17 cellular contexts compared by ENCODE assay signal in the genomic region with DNA sequence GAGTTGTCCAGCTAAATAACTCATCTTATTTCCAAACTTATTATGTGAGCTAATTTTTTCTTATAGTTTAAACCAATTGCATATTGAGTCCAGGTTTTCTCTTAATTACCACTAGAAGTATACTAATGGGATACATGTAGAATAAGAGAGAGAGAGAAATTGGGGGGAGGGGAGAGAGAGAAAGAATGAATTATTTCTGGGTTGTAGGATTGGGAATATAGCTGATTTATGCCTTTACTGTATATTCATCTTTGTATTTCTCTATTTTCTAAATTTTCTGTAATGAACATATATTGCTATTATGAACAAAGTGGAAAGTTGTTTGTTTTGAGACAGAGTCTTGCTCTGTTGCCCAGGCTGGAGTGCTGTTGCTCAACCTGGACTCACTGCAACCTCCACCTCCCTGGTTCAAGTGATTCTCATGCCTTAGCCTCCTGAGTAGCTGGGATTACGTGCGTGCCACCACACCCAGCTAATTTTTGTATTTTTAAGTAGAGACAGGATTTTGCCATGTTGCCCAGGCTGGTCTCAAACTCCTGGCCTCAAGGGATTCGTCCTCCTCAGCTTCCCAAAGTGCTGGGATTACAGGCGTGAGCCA. TPM values are rescaled to one million over a fixed set of nuclear protein-coding genes. Genes with fewer than 3 reads are reported as not detected.
A peak's percentile ranks its signal among the peaks of the same experiment; 100 is the strongest.
DNase-seq lines count a peak whose midpoint lies in the region; ATAC-seq, FAIRE-seq and TF ChIP-seq lines count a peak whose summit lies in the region.
"Had no signal": no experiment of that assay in that cellular context is flagged by ENCODE, and none has a peak within 500 bp of the region (broad histone marks: within the 10 kb centered on the region; RNA-seq: fewer than 3 reads in every experiment).

No MANE protein-coding gene starts in this region.

- DNase-seq in adipocyte (ENCODE audit: low read depth) (no peak), HepG2 (ENCODE audit: low spot score) (no peak), smooth muscle cell (lab: John Stamatoyannopoulos, UW; ENCODE audit: unreplicated experiment) (no peak), sigmoid colon (no peak)
- no peak for DNase-seq in activated CD4-positive, alpha-beta T cell treated with anti-CD3 and anti-CD28 coated beads, Interleukin-2, amount 50 U/mL, for 4 hours
- DNase-seq: activated CD4-positive, alpha-beta T cell treated with anti-CD3 and anti-CD28 coated beads for 4 hours; activated effector memory CD4-positive, alpha-beta T cell treated with anti-CD3 and anti-CD28 coated beads, Interleukin-2, amount 50 U/mL, for 16 hours; COR-L47; H9; left colon; NCI-H1417 treated with DMSO at 0.1 percent for 48 hours; stimulated activated naive CD8-positive, alpha-beta T cell treated with anti-CD3 and anti-CD28 coated beads, Interleukin-15, amount 100 ng/mL, for 72 hours had no signal

- H3K9ac ChIP-seq in HUES6 (ENCODE audit: low read length) (no peak overlapping the region), adipocyte (ENCODE audit: low read length) (peak overlapping the region; percentile 86), HepG2 (ENCODE audit: insufficient read depth, low read depth, low read length) (no peak overlapping the region), smooth muscle cell (ENCODE audit: low read depth) (peak overlapping the region; percentile 41)

- no peak for TF ChIP-seq EP300 in HepG2 (IDR thresholded peaks at IDR 0.05; ENCODE audit: low read depth in 2 of 2, low read length in 2 of 2)
- TF ChIP-seq EP300 in HepG2 (CRISPR knock-in tag; IDR thresholded peaks at IDR 0.05; ENCODE audit: borderline replicate concordance): no peak
- TF ChIP-seq EP300 in sigmoid colon (IDR thresholded peaks at IDR 0.05): no peak

- no peaks in the 10 kb centered on the region for H3K9me3 ChIP-seq in HUES6 (ENCODE audit: control insufficient read depth, insufficient read depth, low read depth, low read length)
- H3K9me3 ChIP-seq in adipocyte (ENCODE audit: control insufficient read depth, low read length): no peaks in the 10 kb centered on the region
- H3K9me3 ChIP-seq in HepG2 (ENCODE audit: low read length): no peaks in the 10 kb centered on the region
- H3K9me3 ChIP-seq in smooth muscle cell (replicated peaks; ENCODE audit: low read depth): no peaks in the 10 kb centered on the region
- H3K9me3 ChIP-seq in sigmoid colon: no peaks in the 10 kb centered on the region
- H3K9me3 ChIP-seq: right atrium auricular region had no signal

- no peaks in the 10 kb centered on the region for H3K27me3 ChIP-seq in HUES6 (ENCODE audit: control insufficient read depth, insufficient read depth, low read length)
- H3K27me3 ChIP-seq in adipocyte (replicated peaks; ENCODE audit: control insufficient read depth, insufficient read depth, low read length): no peaks in the 10 kb centered on the region
- no peaks in the 10 kb centered on the region; a peak in 1 of 5 replicates for H3K27me3 ChIP-seq in HepG2 (ENCODE audit: control insufficient read depth in 1 of 2, insufficient read depth in 2 of 2, low read length in 2 of 2)
- H3K27me3 ChIP-seq in smooth muscle cell (ENCODE audit: low read depth): no peaks in the 10 kb centered on the region
- no peaks in the 10 kb centered on the region for H3K27me3 ChIP-seq in sigmoid colon
- H3K27me3 ChIP-seq: right atrium auricular region had no signal

- BruUV-seq in HepG2 (replicated peaks; lab: Mats Ljungman, UMichigan): no TSS peak

- no peak for FAIRE-seq in HepG2 (lab: Jason Lieb, UNC)
- FAIRE-seq: frontal cortex, GM19239 had no signal

- WGBS in HepG2 (ENCODE audit: low lambda C conversion rate): 81% methylated on average over 4 of the region's 4 CpGs
- 86% methylated on average over 4 of the region's 4 CpGs for WGBS in smooth muscle cell (ENCODE audit: low lambda C conversion rate)
- 95 to 97% methylated on average over 4 of the region's 4 CpGs for WGBS in sigmoid colon, 2 donors

- H3K27ac ChIP-seq in HUES6 (ENCODE audit: low read depth, low read length) (peak overlapping the region; percentile 56; the same call in 1 of the 2 replicates), HepG2 (ENCODE audit: extremely low read length, insufficient read depth, low read length) (peak overlapping the region; percentile 71), smooth muscle cell (ENCODE audit: low read depth) (peak overlapping the region; percentile 100), sigmoid colon (peak overlapping the region in 2 of 4 donors; percentile 91 to 96)

- TF ChIP-seq POLR2A in HepG2 (IDR thresholded peaks at IDR 0.05; ENCODE audit: insufficient read depth in 1 of 2, low read depth in 2 of 2, low read length in 2 of 2) (no peak), sigmoid colon (IDR thresholded peaks at IDR 0.05) (no peak)

- H3K4me3 ChIP-seq in HUES6 (ENCODE audit: low read depth, low read length) (no peak overlapping the region; the same call in 1 of the 2 replicates), adipocyte (ENCODE audit: low read length) (peak overlapping the region; percentile 50), HepG2 (replicated peaks in 1 of 3; ENCODE audit: insufficient read depth in 1 of 3, low read depth in 2 of 3, low read length in 3 of 3) (peak overlapping the region in 1 of 3 experiments; percentile 45; a peak in 1 of 6 replicates), smooth muscle cell (no peak overlapping the region), sigmoid colon (no peak overlapping the region)
- H3K4me3 ChIP-seq: right atrium auricular region had no signal

- no peaks in the 10 kb centered on the region for H3K79me2 ChIP-seq in HepG2 (ENCODE audit: insufficient read depth, low read length)
- H3K79me2 ChIP-seq in smooth muscle cell (ENCODE audit: low read depth): no peaks in the 10 kb centered on the region

- H3K36me3 ChIP-seq in HUES6 (ENCODE audit: control insufficient read depth, insufficient read depth, low read length): no peaks in the 10 kb centered on the region
- no peaks in the 10 kb centered on the region for H3K36me3 ChIP-seq in adipocyte (ENCODE audit: control insufficient read depth, insufficient read depth, low read length, severe bottlenecking)
- H3K36me3 ChIP-seq in HepG2 (replicated peaks in 1 of 2; ENCODE audit: control insufficient read depth in 1 of 2, insufficient read depth in 2 of 2, low read length in 2 of 2): no peaks in the 10 kb centered on the region
- no peaks in the 10 kb centered on the region for H3K36me3 ChIP-seq in smooth muscle cell (ENCODE audit: low read depth)
- H3K36me3 ChIP-seq in sigmoid colon: no peaks in the 10 kb centered on the region
- H3K36me3 ChIP-seq: right atrium auricular region had no signal

- H3F3A ChIP-seq in smooth muscle cell (ENCODE audit: low read depth): peaks cover 38% of the 10 kb centered on the region

- POLR2A ChIA-PET in HepG2 (lab: Yijun Ruan, JAX): interaction anchor here (2.9 to 4.8 kb wide), 2 partner anchors 12 to 25 kb away, joined by 9 to 47 read pairs; no protein-coding TSS in a partner anchor

- H3K4me2 ChIP-seq in HepG2 (ENCODE audit: low read depth, low read length) (peak overlapping the region; percentile 98), smooth muscle cell (peak overlapping the region; percentile 28)

- intact Hi-C loops in HepG2 (cut with micrococcal nuclease; ENCODE audit: unreplicated experiment): loop anchor here (5.0 kb wide), 1 partner anchor 42 kb away; no protein-coding TSS in a partner anchor
- intact Hi-C loops in sigmoid colon (cut with DNase I): no loop called here

- TF ChIP-seq RAD21 in HepG2 (CRISPR knock-in tag; IDR thresholded peaks at IDR 0.05): no peak

- in situ Hi-C loops in HepG2 (cut with HindIII; ENCODE audit: extremely low pct_ligation_motif_present, low pct_unique_long_range_greater_than_20kb): no loop called here

- CTCF ChIA-PET in HepG2 (lab: Yijun Ruan, JAX; ENCODE audit: low intra/inter-chr PET ratio, low total read pairs): no interaction called here

- TF ChIP-seq CTCF in HepG2 (CRISPR knock-in tag; IDR thresholded peaks at IDR 0.05): no peak
- no peak for TF ChIP-seq CTCF in smooth muscle cell (IDR thresholded peaks at IDR 0.05; ENCODE audit: borderline replicate concordance, insufficient read depth, poor library complexity, severe bottlenecking)
- no peak for TF ChIP-seq CTCF in sigmoid colon (IDR thresholded peaks at IDR 0.05)

- H2AFZ ChIP-seq in HepG2 (ENCODE audit: low read length) (no peak overlapping the region), smooth muscle cell (ENCODE audit: low read depth) (no peak overlapping the region)

- H3K4me1 ChIP-seq in HUES6 (ENCODE audit: control insufficient read depth, insufficient read depth, low read length) (peaks cover 47% of the 10 kb centered on the region), adipocyte (ENCODE audit: control insufficient read depth, insufficient read depth, low read length) (peaks cover 61% of the 10 kb centered on the region), HepG2 (ENCODE audit: insufficient read depth, low read length) (peaks cover 64% of the 10 kb centered on the region), smooth muscle cell (ENCODE audit: low read depth) (peaks cover 40% of the 10 kb centered on the region), sigmoid colon (peaks cover 0 to 33% (median 26%) of the 10 kb centered on the region in 4 donors)

- no peak for ATAC-seq in HepG2
- no peak for ATAC-seq in HG03457 (IDR thresholded peaks at IDR 0.05; ENCODE audit: unreplicated experiment)
- ATAC-seq: left colon had no signal

- H4K20me1 ChIP-seq in HepG2 (ENCODE audit: insufficient read depth, low read length) (no peaks in the 10 kb centered on the region), smooth muscle cell (ENCODE audit: low read depth) (no peaks in the 10 kb centered on the region)

RNA-seq across cellular contexts. Expression of a gene that starts 26.1 kb away (rescaled TPM):
- 123 and 190 TPM in 2 replicates for total RNA-seq in HepG2 (2016; rRNA removed; fragmentation: Illumina TruSeq; extraction: Trizol)
- total RNA-seq in HepG2 (2016; cell fraction: cytosol; rRNA removed; fragmentation: Illumina TruSeq; extraction: Trizol; ENCODE audit: low read depth): 12.8 and 13.0 TPM in 2 replicates
- total RNA-seq in HepG2 (2016; cell fraction: insoluble cytoplasmic fraction; rRNA removed; fragmentation: Illumina TruSeq; extraction: Trizol): 125 and 196 TPM in 2 replicates
- total RNA-seq in HepG2 (2016; cell fraction: membrane; rRNA removed; fragmentation: Illumina TruSeq; extraction: Trizol): 42.7 and 46.7 TPM in 2 replicates
- 196 and 214 TPM in 2 replicates for total RNA-seq in HepG2 (2016; cell fraction: nucleus; rRNA removed; fragmentation: Illumina TruSeq; extraction: Trizol)
- 182 and 204 TPM in 2 replicates for polyA plus RNA-seq in HepG2 (2011; rRNA removed)
- 96.4 and 188 TPM in 2 replicates for polyA plus RNA-seq in HepG2 (2011; cell fraction: cytosol; rRNA removed)
- polyA plus RNA-seq in HepG2 (2011; cell fraction: nucleus; rRNA removed): 38.6 and 61.3 TPM in 2 replicates
- polyA plus RNA-seq in HepG2 (2012): 233 and 276 TPM in 2 replicates
- 7.7 and 7.8 TPM in 2 replicates for polyA plus RNA-seq in HepG2 (2016; cell fraction: cytosol; fragmentation: Illumina TruSeq; extraction: Trizol; ENCODE audit: low read depth)
- 97.9 and 104 TPM in 2 replicates for polyA plus RNA-seq in HepG2 (2016; cell fraction: insoluble cytoplasmic fraction; fragmentation: Illumina TruSeq; extraction: Trizol; ENCODE audit: low read depth)
- 21.6 and 25.4 TPM in 2 replicates for polyA plus RNA-seq in HepG2 (2016; cell fraction: membrane; fragmentation: Illumina TruSeq; extraction: Trizol; ENCODE audit: low read depth)
- 187 and 204 TPM in 2 replicates for polyA plus RNA-seq in HepG2 (2016; cell fraction: nucleus; fragmentation: Illumina TruSeq; extraction: Trizol; ENCODE audit: insufficient read depth, low read depth)
- 148 and 185 TPM in 2 replicates for polyA minus RNA-seq in HepG2 (2011; rRNA and poly(A)+ RNA removed; ENCODE audit: low replicate concordance)
- polyA minus RNA-seq in HepG2 (2011; cell fraction: cytosol; rRNA and poly(A)+ RNA removed): 165 and 204 TPM in 2 replicates
- 170 and 220 TPM in 2 replicates for polyA minus RNA-seq in HepG2 (2011; cell fraction: nucleus; rRNA and poly(A)+ RNA removed)
- total RNA-seq in smooth muscle cell: 2,267 and 2,867 TPM in 2 replicates
- 674 and 859 TPM in 2 replicates for polyA plus RNA-seq in smooth muscle cell
- total RNA-seq in sigmoid colon: 1,000 to 10,000 TPM in 1 of 4 donors, 100 to 1,000 TPM in 3; 588 to 1,360 (median 919) TPM
- 100 to 1,000 TPM in 1 of 3 donors, 10 to 100 TPM in 2; 43.8 to 151 (median 50.9) TPM for polyA plus RNA-seq in sigmoid colon

Comparison
In these comparisons a context has a peak if more than half of its experiments do, and no peak if none do; other contexts are left out.
1. H3K9ac ChIP-seq: peak in adipocyte (single experiment) and smooth muscle cell (single experiment); none in HUES6 (single experiment) and HepG2 (single experiment).